In the genomic region with DNA sequence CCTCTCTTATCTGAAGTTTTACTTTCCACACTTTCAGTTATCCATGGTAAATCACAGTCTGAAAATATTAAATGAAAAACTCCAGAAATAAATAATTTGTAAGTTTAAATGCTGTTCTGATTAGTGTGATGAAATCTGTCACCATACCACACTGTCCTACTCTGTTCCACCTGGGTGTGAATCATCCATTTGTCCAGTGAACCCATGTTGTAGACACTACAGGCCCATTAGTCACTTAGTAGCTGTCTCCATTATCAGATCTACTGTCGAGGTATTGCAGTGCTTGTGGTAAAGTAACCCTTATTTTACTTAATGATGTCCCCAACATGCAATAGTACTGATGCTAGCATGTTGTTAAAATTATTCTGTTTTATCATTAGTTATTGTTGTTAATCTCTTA, we compare ENCODE assay signal across 21 cellular contexts. TPM values are rescaled to one million over a fixed set of nuclear protein-coding genes. Genes with fewer than 3 reads are reported as not detected.
DNase-seq lines count a peak whose midpoint lies in the region; ATAC-seq and TF ChIP-seq lines count a peak whose summit lies in the region.
"Had no signal": no experiment of that assay in that cellular context is flagged by ENCODE, and none has a peak within 500 bp of the region (broad histone marks: within the 10 kb centered on the region; RNA-seq: fewer than 3 reads in every experiment).

No MANE protein-coding gene starts in this region.

- DNase-seq in A172 (ENCODE audit: low spot score): peak; percentile 15
- DNase-seq in M059J (ENCODE audit: low read depth): peak; percentile 52
- peak; percentile 4 for DNase-seq in amniotic epithelial cell (ENCODE audit: low read depth)
- DNase-seq in glomerular visceral epithelial cell (ENCODE audit: extremely low spot score): peak; percentile 12
- no peak for DNase-seq in WERI-Rb-1
- DNase-seq: Caco-2; CD4-positive, alpha-beta T cell; DMS153; KG1; NCI-H1417 treated with DMSO at 0.1 percent for 48 hours; NCI-H187 treated with DMSO at 0.1 percent for 48 hours; NCI-H2227 treated with DMSO at 0.1 percent for 48 hours; NCI-H524; NCI-H82 had no signal

- no peak for TF ChIP-seq CTCF in WERI-Rb-1 (IDR thresholded peaks at IDR 0.05; ENCODE audit: low read depth, low read length)

- no peak for ATAC-seq in HG03342 (IDR thresholded peaks at IDR 0.05; ENCODE audit: unreplicated experiment)
- no peak for ATAC-seq in GM19351 (IDR thresholded peaks at IDR 0.05; ENCODE audit: unreplicated experiment)
- no peak for ATAC-seq in HG03460 (IDR thresholded peaks at IDR 0.05; ENCODE audit: unreplicated experiment)
- ATAC-seq: A549, GM12878, Panc1, Right ventricle myocardium inferior had no signal

- H3K9me3 ChIP-seq in WERI-Rb-1 (ENCODE audit: severe bottlenecking): no peaks in the 10 kb centered on the region
- H3K9me3 ChIP-seq: A549, Caco-2 had no signal

- H3K27ac ChIP-seq in WERI-Rb-1: no peak overlapping the region
- H3K27ac ChIP-seq: A549 had no signal

- no peaks in the 10 kb centered on the region for H3K36me3 ChIP-seq in WERI-Rb-1

- no peaks in the 10 kb centered on the region for H3K27me3 ChIP-seq in WERI-Rb-1 (ENCODE audit: insufficient read depth, low read depth, severe bottlenecking)

- no peak overlapping the region for H3K4me3 ChIP-seq in WERI-Rb-1 (ENCODE audit: low read depth, low read length)
- H3K4me3 ChIP-seq: A549, GM12878 had no signal

RNA-seq across cellular contexts. Expression of a gene that starts 29.2 kb away (rescaled TPM):
- 28.2 and 58.8 TPM in 2 replicates for total RNA-seq in A172 (2014; rRNA removed; shearing (Covaris generic))
- 19.9 and 28.9 TPM in 2 replicates for total RNA-seq in M059J (2014; rRNA removed; shearing (Covaris generic))
